In the genomic region with DNA sequence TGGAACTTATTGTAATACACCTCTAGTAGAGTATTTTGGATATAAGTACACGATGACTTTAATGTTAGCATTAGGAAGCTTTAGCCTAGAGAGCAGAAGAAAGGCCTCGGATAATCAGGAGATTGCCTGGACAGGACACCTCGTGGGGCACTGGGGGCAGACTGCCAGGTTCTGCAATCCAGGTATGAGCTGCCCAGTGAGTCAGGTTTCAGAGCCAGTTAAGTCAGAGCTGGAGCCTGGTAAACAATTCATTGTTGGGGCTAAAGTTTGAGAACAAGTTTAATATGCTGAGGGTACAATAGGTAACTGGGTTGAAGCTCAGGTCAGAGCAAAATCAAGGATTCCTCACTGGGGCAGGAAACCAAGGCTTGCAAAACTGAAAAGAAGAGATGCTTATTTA, we compare ENCODE assay signal across 28 cellular contexts.
"Had no signal": no experiment of that assay in that cellular context is flagged by ENCODE, and none has a peak within 500 bp of the region (broad histone marks: within the 10 kb centered on the region; RNA-seq: fewer than 3 reads in every experiment).

No MANE protein-coding gene starts in this region.

- H3K36me3 Mint-ChIP-seq: activated naive CD8-positive, alpha-beta T cell; brain; IgD-negative memory B cell had no signal

- FAIRE-seq: astrocyte had no signal

- H3K4me3 Mint-ChIP-seq: activated CD4-positive, alpha-beta memory T cell treated with anti-CD3 and anti-CD28 coated beads, Interleukin-2, amount 10 ng/mL, durations not matched to agents 7 days and 5 days; activated CD4-positive, alpha-beta T cell treated with anti-CD3 and anti-CD28 coated beads for 36 hours; activated naive CD4-positive, alpha-beta T cell treated with anti-CD3 and anti-CD28 coated beads for 36 hours; activated naive CD8-positive, alpha-beta T cell; activated T-helper 17 cell treated with anti-CD3 and anti-CD28 coated beads, Interleukin-2, amount 50 U/mL, for 72 hours; brain; IgD-negative memory B cell had no signal

- H3K36me3 ChIP-seq: SJCRH30, WERI-Rb-1 had no signal

- H3K4me1 ChIP-seq: SJCRH30 had no signal

- H3K27ac Mint-ChIP-seq: activated CD4-positive, alpha-beta memory T cell treated with anti-CD3 and anti-CD28 coated beads, Interleukin-2, amount 10 ng/mL, durations not matched to agents 7 days and 5 days; activated CD4-positive, alpha-beta T cell treated with anti-CD3 and anti-CD28 coated beads for 36 hours; activated naive CD4-positive, alpha-beta T cell treated with anti-CD3 and anti-CD28 coated beads for 36 hours; activated naive CD8-positive, alpha-beta T cell; activated T-helper 17 cell treated with anti-CD3 and anti-CD28 coated beads, Interleukin-2, amount 50 U/mL, for 72 hours; brain; IgD-negative memory B cell had no signal

- H3K9me3 Mint-ChIP-seq: activated CD4-positive, alpha-beta memory T cell treated with anti-CD3 and anti-CD28 coated beads, Interleukin-2, amount 10 ng/mL, durations not matched to agents 7 days and 5 days; brain had no signal

- H3K4me3 ChIP-seq: SJCRH30 had no signal

- ATAC-seq: activated CD4-positive, alpha-beta T cell treated with anti-CD3 and anti-CD28 coated beads for 36 hours; activated T-helper 17 cell treated with anti-CD3 and anti-CD28 coated beads, Interleukin-2, amount 50 U/mL, for 72 hours; Panc1 had no signal

- H3K27ac ChIP-seq: SJCRH30, WERI-Rb-1 had no signal

- H3K27me3 Mint-ChIP-seq: activated CD4-positive, alpha-beta memory T cell treated with anti-CD3 and anti-CD28 coated beads, Interleukin-2, amount 10 ng/mL, durations not matched to agents 7 days and 5 days; activated CD4-positive, alpha-beta T cell treated with anti-CD3 and anti-CD28 coated beads for 36 hours; activated naive CD8-positive, alpha-beta T cell; activated T-helper 17 cell treated with anti-CD3 and anti-CD28 coated beads, Interleukin-2, amount 50 U/mL, for 72 hours; brain; IgD-negative memory B cell had no signal

- H3K9me3 ChIP-seq: SJCRH30, SK-N-SH had no signal

- H3K27me3 ChIP-seq: SJCRH30 had no signal

- DNase-seq: activated CD4-positive, alpha-beta memory T cell treated with anti-CD3 and anti-CD28 coated beads, Interleukin-2, amount 10 ng/mL, durations not matched to agents 7 days and 5 days; activated CD4-positive, alpha-beta T cell treated with anti-CD3 and anti-CD28 coated beads for 36 hours; activated CD4-positive, alpha-beta T cell treated with anti-CD3 and anti-CD28 coated beads, Interleukin-2, amount 50 U/mL, for 1 hour; activated gamma-delta T cell; activated naive CD4-positive, alpha-beta T cell treated with anti-CD3 and anti-CD28 coated beads for 36 hours; activated T-cell treated with anti-CD3 and anti-CD28 coated beads for 4 hours; activated T-cell treated with anti-CD3 and anti-CD28 coated beads, Interleukin-2, amount 50 U/mL, for 48 hours; amygdala; KG1; NCI-H1092; NCI-H1436 treated with DMSO at 0.1 percent for 48 hours; NCI-H187; NCI-H2081; NCI-H446; NCI-H524 treated with DMSO at 0.1 percent for 48 hours; NCI-H774; Right ventricle myocardium superior; RPMI8226; SJCRH30; SK-N-SH; T-helper 1 cell; WERI-Rb-1 had no signal

- H3K4me1 Mint-ChIP-seq: activated CD4-positive, alpha-beta memory T cell treated with anti-CD3 and anti-CD28 coated beads, Interleukin-2, amount 10 ng/mL, durations not matched to agents 7 days and 5 days; activated CD4-positive, alpha-beta T cell treated with anti-CD3 and anti-CD28 coated beads for 36 hours; activated T-helper 17 cell treated with anti-CD3 and anti-CD28 coated beads, Interleukin-2, amount 50 U/mL, for 72 hours; brain; IgD-negative memory B cell had no signal
